ENCODE assay signal across 11 cellular contexts in genomic region chr15:81575436-81576123, GRCh38.
A peak's percentile ranks its signal among the peaks of the same experiment; 100 is the strongest.
DNase-seq lines count a peak whose midpoint lies in the region; ATAC-seq, FAIRE-seq and TF ChIP-seq lines count a peak whose summit lies in the region.
"Had no signal": no experiment of that assay in that cellular context is flagged by ENCODE, and none has a peak within 500 bp of the region (broad histone marks: within the 10 kb centered on the region; RNA-seq: fewer than 3 reads in every experiment).

No MANE protein-coding gene starts in this region.

- peak; percentile 3 for DNase-seq in DMS 273 treated with DMSO at 0.1 percent for 48 hours (lab: John Stamatoyannopoulos, UW)
- peak; percentile 54 for DNase-seq in NCI-H146 (lab: John Stamatoyannopoulos, UW)
- DNase-seq in OCI-M1 (lab: John Stamatoyannopoulos, UW) = peak; percentile 4
- DNase-seq in keratinocyte (ENCODE audit: low read depth, low spot score) = peak; percentile 1
- no peak for DNase-seq in RKO (ENCODE audit: low spot score)
- DNase-seq in mesothelial cell of epicardium (ENCODE audit: low spot score in 2 of 2, unreplicated experiment in 2 of 2) = no peak
- no peak for DNase-seq in CD8-positive, alpha-beta T cell
- DNase-seq: GF-D8, uterus had no signal

- H3K36me3 ChIP-seq in keratinocyte (ENCODE audit: control insufficient read depth in 2 of 2, extremely low read depth in 1 of 2, insufficient read depth in 2 of 2, low read length in 2 of 2) = no peaks in the 10 kb centered on the region
- no peaks in the 10 kb centered on the region for H3K36me3 ChIP-seq in CD8-positive, alpha-beta T cell (ENCODE audit: insufficient read depth, low read length)
- H3K36me3 ChIP-seq: uterus had no signal

- no peaks in the 10 kb centered on the region for H4K20me1 ChIP-seq in keratinocyte (ENCODE audit: control insufficient read depth, extremely low read depth, insufficient read depth, low read length)

- H3K27ac Mint-ChIP-seq in mesothelial cell of epicardium = no peak overlapping the region
- no peak overlapping the region for H3K27ac Mint-ChIP-seq in CD8-positive, alpha-beta T cell

- POLR2A ChIA-PET in CD8-positive, alpha-beta T cell (lab: Charles Lee) = no interaction called here

- H3K4me1 ChIP-seq in keratinocyte (ENCODE audit: control insufficient read depth, extremely low read depth, insufficient read depth, low read length) = peaks cover 6% of the 10 kb centered on the region
- no peaks in the 10 kb centered on the region for H3K4me1 ChIP-seq in CD8-positive, alpha-beta T cell (ENCODE audit: insufficient read depth, low read length)
- H3K4me1 ChIP-seq: uterus had no signal

- H3K79me2 ChIP-seq in keratinocyte (ENCODE audit: control insufficient read depth, insufficient read depth, low read length) = no peaks in the 10 kb centered on the region

- peaks cover 34% of the 10 kb centered on the region for H3K27me3 Mint-ChIP-seq in mesothelial cell of epicardium (ENCODE audit: low read depth)
- H3K27me3 Mint-ChIP-seq in CD8-positive, alpha-beta T cell (ENCODE audit: low read depth) = peaks cover 9% of the 10 kb centered on the region

- ATAC-seq in CD8-positive, alpha-beta T cell = no peak
- no peak for ATAC-seq in GM18909 (IDR thresholded peaks at IDR 0.05; ENCODE audit: poor library complexity, unreplicated experiment)
- ATAC-seq: Panc1 had no signal

- peaks cover 5% of the 10 kb centered on the region for H3K9me3 Mint-ChIP-seq in mesothelial cell of epicardium
- H3K9me3 Mint-ChIP-seq in CD8-positive, alpha-beta T cell = peaks cover 5% of the 10 kb centered on the region

- H3K4me1 Mint-ChIP-seq in mesothelial cell of epicardium = peaks cover 9% of the 10 kb centered on the region
- H3K4me1 Mint-ChIP-seq in CD8-positive, alpha-beta T cell (ENCODE audit: low read depth) = no peaks in the 10 kb centered on the region

- no peaks in the 10 kb centered on the region for H3K27me3 ChIP-seq in keratinocyte (ENCODE audit: control insufficient read depth, extremely low read depth, insufficient read depth, low read length)
- H3K27me3 ChIP-seq in CD8-positive, alpha-beta T cell (ENCODE audit: insufficient read depth, low read length) = no peaks in the 10 kb centered on the region
- H3K27me3 ChIP-seq: uterus had no signal

- H3K4me3 Mint-ChIP-seq in mesothelial cell of epicardium = no peak overlapping the region
- H3K4me3 Mint-ChIP-seq in CD8-positive, alpha-beta T cell = no peak overlapping the region

- H3K9ac ChIP-seq in keratinocyte (ENCODE audit: control insufficient read depth, extremely low read depth, insufficient read depth, low read length) = no peak overlapping the region

- H3K9me1 ChIP-seq in keratinocyte (ENCODE audit: control insufficient read depth, extremely low read depth, insufficient read depth, low read length) = no peaks in the 10 kb centered on the region

- peak; percentile 34 for FAIRE-seq in keratinocyte (lab: Jason Lieb, UNC)

- dilution Hi-C loops in keratinocyte (cut with MboI; ENCODE audit: extremely low pct_ligation_motif_present, low sequenced_read_pairs) = no loop called here

- H3K4me2 ChIP-seq in keratinocyte (ENCODE audit: control insufficient read depth, extremely low read depth, insufficient read depth, low read depth, low read length) = peak overlapping the region; percentile 37

- H3K4me3 ChIP-seq in keratinocyte (ENCODE audit: control insufficient read depth in 2 of 3, extremely low read depth in 1 of 3, insufficient read depth in 2 of 3, low read depth in 1 of 3, low read length in 3 of 3) = no peak overlapping the region
- no peak overlapping the region for H3K4me3 ChIP-seq in CD8-positive, alpha-beta T cell (ENCODE audit: low read depth, low read length)
- H3K4me3 ChIP-seq: uterus had no signal

- TF ChIP-seq CTCF in keratinocyte (optimal IDR thresholded peaks at IDR 0.05 in 1 of 3, IDR thresholded peaks at IDR 0.05 in 1 of 3, conservative IDR thresholded peaks at IDR 0.05 in 1 of 3; ENCODE audit: extremely low read depth in 1 of 3, insufficient read depth in 2 of 3, low read length in 3 of 3) = no peak
- TF ChIP-seq CTCF in mesothelial cell of epicardium (IDR thresholded peaks at IDR 0.05; ENCODE audit: unreplicated experiment) = no peak
- no peak for TF ChIP-seq CTCF in CD8-positive, alpha-beta T cell (IDR thresholded peaks at IDR 0.05)

- intact Hi-C loops in CD8-positive, alpha-beta T cell (cut with DNase I, micrococcal nuclease) = no loop called here

- H3K9me3 ChIP-seq in keratinocyte (ENCODE audit: control insufficient read depth, low read depth, low read length) = no peaks in the 10 kb centered on the region
- no peaks in the 10 kb centered on the region for H3K9me3 ChIP-seq in CD8-positive, alpha-beta T cell (ENCODE audit: low read length)
- H3K9me3 ChIP-seq: uterus had no signal

- no peak overlapping the region for H3K27ac ChIP-seq in keratinocyte (ENCODE audit: control insufficient read depth, insufficient read depth, low read length)
- H3K27ac ChIP-seq in CD8-positive, alpha-beta T cell (ENCODE audit: low read depth, low read length) = no peak overlapping the region
- H3K27ac ChIP-seq: uterus had no signal

- CTCF ChIA-PET in CD8-positive, alpha-beta T cell (lab: Charles Lee) = no interaction called here

- H2AFZ ChIP-seq in keratinocyte (ENCODE audit: control insufficient read depth, low read length) = no peak overlapping the region

- H3K36me3 Mint-ChIP-seq in mesothelial cell of epicardium = no peaks in the 10 kb centered on the region
- H3K36me3 Mint-ChIP-seq in CD8-positive, alpha-beta T cell = no peaks in the 10 kb centered on the region

Comparison
In these comparisons a context has a peak if more than half of its experiments do, and no peak if none do; other contexts are left out.
1. DNase-seq: peak in DMS 273 treated with DMSO at 0.1 percent for 48 hours (single experiment), NCI-H146 (single experiment), OCI-M1 (single experiment) and keratinocyte (single experiment); none in RKO (single experiment), mesothelial cell of epicardium (0 of 2) and CD8-positive, alpha-beta T cell (0 of 7).